In the genomic region with DNA sequence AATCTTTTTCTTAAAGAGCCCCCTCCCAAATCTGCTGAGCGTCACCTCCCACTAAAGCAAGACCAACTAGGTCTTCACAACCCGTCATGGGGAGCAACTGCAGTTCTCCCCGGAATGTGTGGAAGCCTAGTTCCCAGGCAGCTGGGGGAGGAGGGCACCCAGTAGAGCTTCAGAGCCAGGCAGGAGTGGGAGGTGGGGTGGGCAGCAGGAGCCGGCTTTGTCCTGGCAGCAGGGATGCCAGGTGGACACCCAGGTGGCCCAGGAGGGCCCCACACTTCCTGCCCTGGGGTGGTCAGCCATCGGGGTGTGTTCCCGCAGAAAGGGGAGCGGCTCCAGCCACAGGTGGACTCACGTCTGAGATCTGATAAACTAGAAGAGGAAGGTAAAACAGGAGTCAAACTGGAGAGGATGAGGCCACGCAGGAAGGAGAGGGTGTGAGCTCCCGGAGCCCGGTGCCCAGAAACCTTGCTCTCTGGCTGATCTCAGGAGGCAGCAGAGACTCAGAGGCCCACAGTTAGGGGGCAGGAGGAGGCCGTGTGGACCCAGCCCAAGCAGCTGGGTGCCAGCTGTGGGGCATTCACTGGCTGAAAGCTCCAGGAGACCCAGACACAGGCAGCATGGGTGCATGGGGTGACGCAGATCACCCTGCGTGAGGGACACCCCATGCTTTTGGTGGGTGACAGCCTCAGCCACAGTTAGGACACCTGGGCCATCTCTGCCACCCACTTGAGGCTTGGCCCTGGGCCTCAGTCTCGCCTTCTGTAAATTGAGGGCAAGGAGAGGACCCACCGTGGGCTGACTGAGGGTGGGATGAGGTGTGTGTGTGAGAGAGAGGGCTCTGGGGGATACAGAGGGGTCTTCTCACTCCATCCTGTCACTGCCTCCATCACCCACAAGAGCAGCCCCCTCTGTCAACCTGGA, we compare ENCODE assay signal across 14 cellular contexts.
"Had no signal": no experiment of that assay in that cellular context is flagged by ENCODE, and none has a peak within 500 bp of the region (broad histone marks: within the 10 kb centered on the region; RNA-seq: fewer than 3 reads in every experiment).

No MANE protein-coding gene starts in this region.

- H3K27ac ChIP-seq: cardiac muscle cell, ovary, SK-N-MC, suprapubic skin had no signal

- H3K4me3 ChIP-seq: cardiac muscle cell, gastroesophageal sphincter, ovary, SK-N-MC, suprapubic skin had no signal

- H3K27me3 ChIP-seq: ovary had no signal

- H3K27ac Mint-ChIP-seq: activated naive CD8-positive, alpha-beta T cell treated with anti-CD3 and anti-CD28 coated beads, Interleukin-2, amount 50 U/mL, for 24 hours had no signal

- H3K9me3 ChIP-seq: ovary had no signal

- H3K36me3 ChIP-seq: cardiac muscle cell, gastroesophageal sphincter, ovary, suprapubic skin had no signal

- ATAC-seq: activated naive CD8-positive, alpha-beta T cell treated with anti-CD3 and anti-CD28 coated beads, Interleukin-2, amount 50 U/mL, for 24 hours; naive thymus-derived CD4-positive, alpha-beta T cell; stimulated activated naive CD8-positive, alpha-beta T cell treated with anti-CD3 and anti-CD28 coated beads, Interleukin-15, Interleukin-2, amounts not matched to agents 100 U/mL and 50 U/mL, for 24 hours had no signal

- DNase-seq: activated CD4-positive, alpha-beta T cell treated with anti-CD3 and anti-CD28 coated beads, Interleukin-2, amount 50 U/mL, for 48 hours; activated naive CD4-positive, alpha-beta T cell treated with Interleukin-2 at 50 U/mL for 16 hours; activated naive CD8-positive, alpha-beta T cell treated with anti-CD3 and anti-CD28 coated beads, Interleukin-2, amount 50 U/mL, for 24 hours; cortex of kidney; effector memory CD4-positive, alpha-beta T cell; kidney; naive thymus-derived CD4-positive, alpha-beta T cell; stimulated activated CD4-positive, alpha-beta T cell treated with anti-CD3 and anti-CD28 coated beads, Interleukin-12 subunit alpha, Interleukin-12 subunit beta, amount 100 ng/mL, for 4 hours; stimulated activated naive CD8-positive, alpha-beta T cell treated with anti-CD3 and anti-CD28 coated beads, Interleukin-15, Interleukin-2, amounts not matched to agents 100 U/mL and 50 U/mL, for 24 hours had no signal

- H3K4me3 Mint-ChIP-seq: activated naive CD8-positive, alpha-beta T cell treated with anti-CD3 and anti-CD28 coated beads, Interleukin-2, amount 50 U/mL, for 24 hours had no signal

- H3K4me1 ChIP-seq: suprapubic skin had no signal
